ENCODE assay signal across 9 cellular contexts in the genomic region with DNA sequence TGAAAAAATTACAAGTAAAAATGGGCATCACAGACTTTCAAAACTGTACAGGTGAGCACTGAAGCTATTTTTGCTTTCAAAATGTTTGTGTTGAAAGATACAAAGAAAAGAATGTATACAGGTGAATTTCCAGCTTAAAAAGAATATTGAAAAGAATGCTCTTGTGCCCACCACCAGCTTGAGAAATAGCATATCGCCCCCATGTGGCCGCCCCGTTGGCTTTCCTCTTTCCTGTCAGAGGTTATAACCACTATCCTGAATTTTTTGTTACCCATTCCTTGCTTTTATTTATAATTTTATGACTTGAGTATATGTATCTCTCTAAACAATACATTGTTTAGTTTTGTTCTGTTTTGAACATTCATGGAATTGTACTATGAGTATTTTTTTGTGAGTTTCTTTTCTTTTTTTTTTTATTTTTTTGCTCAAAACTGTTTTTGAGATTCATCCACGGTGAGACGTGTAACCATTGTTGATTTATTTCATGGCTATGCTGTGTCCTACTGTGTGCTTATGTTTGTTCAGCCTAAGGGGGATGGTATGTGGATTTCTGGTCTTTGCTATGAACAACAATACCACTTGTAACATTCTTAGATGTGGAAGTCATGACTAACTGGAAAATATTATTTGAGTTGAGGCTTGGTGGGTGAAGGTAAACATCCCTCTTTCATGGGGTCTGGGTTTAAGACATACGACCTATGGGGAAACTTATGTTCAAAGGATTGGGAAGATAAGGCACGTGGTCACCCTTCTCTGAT. TPM values are rescaled to one million over a fixed set of nuclear protein-coding genes. Genes with fewer than 3 reads are reported as not detected.
DNase-seq lines count a peak whose midpoint lies in the region; ATAC-seq, FAIRE-seq and TF ChIP-seq lines count a peak whose summit lies in the region.
"Had no signal": no experiment of that assay in that cellular context is flagged by ENCODE, and none has a peak within 500 bp of the region (broad histone marks: within the 10 kb centered on the region; RNA-seq: fewer than 3 reads in every experiment).

No MANE protein-coding gene starts in this region.

- TF ChIP-seq POLR2A in A549 (IDR thresholded peaks at IDR 0.05; ENCODE audit: low read length), result no peak

- H3K9me3 ChIP-seq in A549 (no peaks in the 10 kb centered on the region), upper lobe of right lung (no peaks in the 10 kb centered on the region)
- H3K9me3 ChIP-seq: thoracic aorta had no signal

- peaks cover 9% of the 10 kb centered on the region for H3K27me3 Mint-ChIP-seq in endothelial cell (ENCODE audit: unreplicated experiment)

- TF ChIP-seq RAD21 in A549 (conservative IDR thresholded peaks at IDR 0.05 in 1 of 2, IDR thresholded peaks at IDR 0.05 in 1 of 2), result peak; percentile 61 to 66; a peak in 4 of 5 replicates

- peak; percentile 75 for TF ChIP-seq CTCF in A549 (IDR thresholded peaks at IDR 0.05)
- peak; percentile 36 for TF ChIP-seq CTCF in endothelial cell (IDR thresholded peaks at IDR 0.05; ENCODE audit: unreplicated experiment)
- TF ChIP-seq CTCF in upper lobe of right lung (IDR thresholded peaks at IDR 0.05), result peak; percentile 42

- H3K27ac Mint-ChIP-seq in endothelial cell (ENCODE audit: unreplicated experiment), result no peak overlapping the region

- H3K4me1 Mint-ChIP-seq in endothelial cell (ENCODE audit: unreplicated experiment), result peaks cover 4% of the 10 kb centered on the region

- H3K9me3 Mint-ChIP-seq in endothelial cell (ENCODE audit: unreplicated experiment), result no peaks in the 10 kb centered on the region

- intact Hi-C loops in upper lobe of right lung (cut with DNase I), result no loop called here

- CTCF ChIA-PET in A549 (lab: Yijun Ruan, JAX), result interaction anchor here (0.6 to 1.7 kb wide), 9 partner anchors 8 to 1329 kb away, joined by 3 to 7 read pairs (median 4); a partner anchor contains a TSS

- H3K27me3 ChIP-seq in upper lobe of right lung, result peaks cover 13% of the 10 kb centered on the region

- H3K4me2 ChIP-seq in A549, result no peak overlapping the region

- H3K4me3 ChIP-seq in A549, result no peak overlapping the region
- H3K4me3 ChIP-seq in upper lobe of right lung, result no peak overlapping the region
- H3K4me3 ChIP-seq: thoracic aorta had no signal

- WGBS in A549 (ENCODE audit: missing lambda C conversion rate), result 42% methylated on average over 7 of the region's 7 CpGs

- peak overlapping the region in 1 of 2 experiments; percentile 74; a peak in 4 of 6 replicates for H3K27ac ChIP-seq in A549
- H3K27ac ChIP-seq in upper lobe of right lung, result no peak overlapping the region
- H3K27ac ChIP-seq: thoracic aorta had no signal

- no peak for FAIRE-seq in A549 (lab: Jason Lieb, UNC)

- H3K4me3 Mint-ChIP-seq in endothelial cell (ENCODE audit: unreplicated experiment), result no peak overlapping the region

- POLR2A ChIA-PET in A549 (lab: Yijun Ruan, JAX), result interaction anchor here (1.3 kb wide), 1 partner anchor 71 kb away, joined by 3 read pairs; no protein-coding TSS in a partner anchor

- H3K36me3 ChIP-seq in upper lobe of right lung, result no peaks in the 10 kb centered on the region
- H3K36me3 ChIP-seq: thoracic aorta had no signal

- H3K36me3 Mint-ChIP-seq in endothelial cell (ENCODE audit: low read depth, unreplicated experiment), result no peaks in the 10 kb centered on the region

- H3K4me1 ChIP-seq in A549 (peaks cover 10% of the 10 kb centered on the region), upper lobe of right lung (no peaks in the 10 kb centered on the region)

- no peak for TF ChIP-seq EP300 in A549 (IDR thresholded peaks at IDR 0.05)

- ATAC-seq in A549, result peak; percentile 44 to 72; a peak in 3 of 6 replicates
- no peak for ATAC-seq in upper lobe of right lung
- no peak for ATAC-seq in HG02642 (IDR thresholded peaks at IDR 0.05; ENCODE audit: poor library complexity, unreplicated experiment)

- DNase-seq in A549 (ENCODE audit: low read depth in 1 of 2, low spot score in 1 of 2) (peak; percentile 16 to 55), ELF-1 (ENCODE audit: low read depth, low spot score) (peak; percentile 11), NCI-H69 (lab: John Stamatoyannopoulos, UW) (peak; percentile 40), endothelial cell (ENCODE audit: low spot score) (peak; percentile 52), upper lobe of right lung (no peak), retina (no peak), T-helper 1 cell (no peak)

TF ChIP-seq in A549, 52 proteins besides CTCF, POLR2A, EP300 and RAD21:
- TF ChIP-seq SMC3 (IDR thresholded peaks at IDR 0.05), result peak; percentile 49; the same call in 2 of the 3 replicates
- TF ChIP-seq ZC3H11A (IDR thresholded peaks at IDR 0.05), result no peak

RNA-seq across cellular contexts. Expression of a gene that starts 11.6 kb away (rescaled TPM):
- polyA plus RNA-seq in A549 (2011; rRNA removed) (0.90 and 0.97 TPM in 2 replicates), A549 (2017; fragmentation: RNase III; extraction: RNeasy Plus Mini Kit Qiagen cat#74134 plus additional on column Dnase treatment) (0.09 to 0.25 TPM (median 0.24 TPM) in 3 replicates)
- 0.34 and 0.69 TPM in 2 replicates for polyA plus RNA-seq in A549 (2012; cell fraction: cytosol; rRNA removed)
- 0.15 and 0.43 TPM in 2 replicates for polyA plus RNA-seq in A549 (2012; cell fraction: nucleus; rRNA removed)
- 0.58 and 4.4 TPM in 2 replicates for polyA minus RNA-seq in A549 (2011; rRNA and poly(A)+ RNA removed)
- total RNA-seq in endothelial cell (ENCODE audit: unreplicated experiment) (not detected), upper lobe of right lung (not detected)
- total RNA-seq: thoracic aorta had no signal

Comparison
In these comparisons a context has a peak if more than half of its experiments do, and no peak if none do; other contexts are left out.
1. ATAC-seq: peak in A549 (2 of 2); none in upper lobe of right lung (single experiment) and HG02642 (single experiment).
2. DNase-seq: peak in A549 (2 of 2), ELF-1 (single experiment), NCI-H69 (single experiment) and endothelial cell (single experiment); none in upper lobe of right lung (single experiment), retina (single experiment) and T-helper 1 cell (0 of 5).
3. Peak in every context shown above with its lines, with median percentiles within 50 percentile points of each other: CTCF ChIP-seq.